8 cellular contexts compared by ENCODE assay signal in genomic region chr1:161225534-161226319, GRCh38. TPM values are rescaled to one million over a fixed set of nuclear protein-coding genes. Genes with fewer than 3 reads are reported as not detected.
DNase-seq lines count a peak whose midpoint lies in the region; TF ChIP-seq lines count a peak whose summit lies in the region.

TSS of gene TOMM40L (plus strand) at chr1:161226060. CDS start at chr1:161226490, 430 bp downstream.

- H3K4me1 ChIP-seq in HAP-1 (peaks cover 11% of the 10 kb centered on the region), stomach smooth muscle (ENCODE audit: control insufficient read depth, insufficient read depth, low read length) (peaks cover 24% of the 10 kb centered on the region)

- H3K4me3 ChIP-seq in HAP-1 (peak within 1 kb of the TSS; percentile 69), MG63 (peak within 1 kb of the TSS; percentile 99), foreskin fibroblast (ENCODE audit: low read depth in 1 of 2, low read length in 2 of 2) (peak within 1 kb of the TSS; percentile 70 to 83), stomach smooth muscle (ENCODE audit: low read length in 2 of 2) (peak within 1 kb of the TSS; percentile 91 to 99)

- H3K27ac ChIP-seq in stomach smooth muscle (ENCODE audit: low read length): peak within 1 kb of the TSS; percentile 53

- DNase-seq in GF-D8 (lab: John Stamatoyannopoulos, UW) (peak; percentile 99), HAP-1 (ENCODE audit: low spot score in 2 of 2) (peak; percentile 94 to 99), MG63 (peak; percentile 99), SHP77 treated with DMSO at 0.1 percent for 48 hours (lab: John Stamatoyannopoulos, UW) (peak; percentile 95), foreskin fibroblast (peak; percentile 99), neural crest cell (ENCODE audit: low read depth, low spot score) (peak; percentile 76)
- DNase-seq in activated gamma-delta T cell treated with anti-CD3 and anti-CD28 coated beads, Interleukin-2, amount 50 U/mL, for 16 hours (ENCODE audit: low read depth): peak; percentile 80

- H3K9me3 ChIP-seq in HAP-1 (peaks cover 2% of the 10 kb centered on the region; the same call in 1 of the 2 replicates), MG63 (no peaks in the 10 kb centered on the region), stomach smooth muscle (ENCODE audit: control insufficient read depth in 2 of 2, low read length in 2 of 2) (no peaks in the 10 kb centered on the region)

- in situ Hi-C loops in HAP-1 (cut with MboI; ENCODE audit: low sequenced_read_pairs): loop anchor here (5.0 kb wide), 1 partner anchor 157 kb away; no protein-coding TSS in a partner anchor

- TF ChIP-seq CTCF in foreskin fibroblast (IDR thresholded peaks at IDR 0.05; ENCODE audit: low read depth, low read length) (peak; percentile 73), neural crest cell (conservative IDR thresholded peaks at IDR 0.05) (peak; percentile 60)

- H3K27ac Mint-ChIP-seq in neural crest cell (ENCODE audit: unreplicated experiment): peak within 1 kb of the TSS; percentile 97

- H3K9me3 Mint-ChIP-seq in neural crest cell: peaks cover 6% of the 10 kb centered on the region

- peaks cover 20% of the 10 kb centered on the region for H3K36me3 ChIP-seq in HAP-1 (replicated peaks)
- H3K36me3 ChIP-seq in MG63: peaks cover 27% of the 10 kb centered on the region
- H3K36me3 ChIP-seq in stomach smooth muscle (ENCODE audit: control insufficient read depth in 2 of 2, insufficient read depth in 2 of 2, low read length in 2 of 2): peaks cover 16 to 23% of the 10 kb centered on the region in 2 donors

- no peaks in the 10 kb centered on the region for H3K27me3 ChIP-seq in HAP-1 (ENCODE audit: low read depth)
- H3K27me3 ChIP-seq in MG63: no peaks in the 10 kb centered on the region
- H3K27me3 ChIP-seq in stomach smooth muscle (ENCODE audit: control insufficient read depth in 1 of 2, insufficient read depth in 2 of 2, low read length in 2 of 2): no peaks in the 10 kb centered on the region

- H3K9ac ChIP-seq in stomach smooth muscle (ENCODE audit: low read length in 2 of 2): peak within 1 kb of the TSS; percentile 85 to 89

- peak within 1 kb of the TSS; percentile 99 for H3K4me3 Mint-ChIP-seq in neural crest cell

- peaks cover 29% of the 10 kb centered on the region for H3K4me1 Mint-ChIP-seq in neural crest cell

- H3K27me3 Mint-ChIP-seq in neural crest cell (ENCODE audit: low read depth): no peaks in the 10 kb centered on the region

- H3K36me3 Mint-ChIP-seq in neural crest cell (ENCODE audit: low read depth): no peaks in the 10 kb centered on the region

RNA-seq across cellular contexts. Expression of gene TOMM40L, which starts in this region (rescaled TPM):
- total RNA-seq in MG63 (2014; rRNA removed; shearing (Covaris generic); ENCODE audit: low replicate concordance): 24.0 and 39.6 TPM in 2 replicates
- 17.2 and 17.9 TPM in 2 replicates for total RNA-seq in neural crest cell

Comparison
In these comparisons a context has a peak if more than half of its experiments do, and no peak if none do; other contexts are left out.
1. Peak in every context shown above with its lines: DNase-seq, H3K4me3 ChIP-seq and H3K27ac ChIP-seq.